ENCODE assay signal across 1 cellular context in genomic region chr16:66434619-66435430, GRCh38.
TF ChIP-seq lines count a peak whose summit lies in the region.

No MANE protein-coding gene starts in this region.

TF ChIP-seq in HepG2, 621 proteins besides CTCF, POLR2A, EP300 and RAD21 (continued from another document and continues in another):
- TF ChIP-seq CREB1 (IDR thresholded peaks at IDR 0.05) (no peak), CREB1 (CRISPR knock-in tag; IDR thresholded peaks at IDR 0.05) (no peak), ZNF280D (CRISPR knock-in tag; IDR thresholded peaks at IDR 0.05) (peak; percentile 67; the same call in 1 of the 2 replicates), ZSCAN20 (CRISPR knock-in tag; IDR thresholded peaks at IDR 0.05; ENCODE audit: borderline replicate concordance) (no peak), ZNF780A (CRISPR knock-in tag; IDR thresholded peaks at IDR 0.05) (0 out of 2 replicates have a peak, but pooled peaks have one; percentile 71), ZNF572 (CRISPR knock-in tag; IDR thresholded peaks at IDR 0.05) (no peak), RAD51 (IDR thresholded peaks at IDR 0.05; ENCODE audit: borderline replicate concordance) (no peak), ATF2 (CRISPR knock-in tag; IDR thresholded peaks at IDR 0.05) (peak; percentile 57), PATZ1 (CRISPR knock-in tag; IDR thresholded peaks at IDR 0.05) (peak; percentile 96), MIXL1 (CRISPR knock-in tag; IDR thresholded peaks at IDR 0.05) (no peak), DR1 (CRISPR knock-in tag; IDR thresholded peaks at IDR 0.05) (no peak), RELA (CRISPR knock-in tag; IDR thresholded peaks at IDR 0.05) (no peak), SNRNP70 (IDR thresholded peaks at IDR 0.05; ENCODE audit: low read depth, low read length) (no peak), THAP7 (CRISPR knock-in tag; IDR thresholded peaks at IDR 0.05) (no peak), KDM2A (CRISPR knock-in tag; IDR thresholded peaks at IDR 0.05; ENCODE audit: borderline replicate concordance, low read depth) (no peak), ELF1 (CRISPR knock-in tag; IDR thresholded peaks at IDR 0.05) (0 out of 2 replicates have a peak, but pooled peaks have one; percentile 10), ZNF343 (CRISPR knock-in tag; IDR thresholded peaks at IDR 0.05) (no peak), ZNF160 (CRISPR knock-in tag; IDR thresholded peaks at IDR 0.05) (no peak), ELF3 (CRISPR knock-in tag; IDR thresholded peaks at IDR 0.05) (peak; percentile 75), ZNF232 (CRISPR knock-in tag; IDR thresholded peaks at IDR 0.05; ENCODE audit: borderline replicate concordance) (no peak), ZNF225 (CRISPR knock-in tag; IDR thresholded peaks at IDR 0.05) (0 out of 2 replicates have a peak, but pooled peaks have one; percentile 20), BCL6 (CRISPR knock-in tag; IDR thresholded peaks at IDR 0.05) (peak; percentile 68), ZNF18 (CRISPR knock-in tag; IDR thresholded peaks at IDR 0.05; ENCODE audit: insufficient replicate concordance) (peak; percentile 42), ETV6 (CRISPR knock-in tag; conservative IDR thresholded peaks at IDR 0.05) (no peak), FOXJ3 (CRISPR knock-in tag; IDR thresholded peaks at IDR 0.05; ENCODE audit: borderline replicate concordance) (no peak), ZC3H4 (CRISPR knock-in tag; IDR thresholded peaks at IDR 0.05; ENCODE audit: borderline replicate concordance) (no peak; the same call in 1 of the 2 replicates), HMGXB3 (CRISPR knock-in tag; IDR thresholded peaks at IDR 0.05; ENCODE audit: borderline replicate concordance) (no peak; the same call in 1 of the 2 replicates), ZNF563 (CRISPR knock-in tag; IDR thresholded peaks at IDR 0.05) (no peak), ZBTB1 (CRISPR knock-in tag; IDR thresholded peaks at IDR 0.05; ENCODE audit: borderline replicate concordance) (no peak), ZMYM3 (CRISPR knock-in tag; IDR thresholded peaks at IDR 0.05) (peak; percentile 76)
- TF ChIP-seq, protein P1, sequence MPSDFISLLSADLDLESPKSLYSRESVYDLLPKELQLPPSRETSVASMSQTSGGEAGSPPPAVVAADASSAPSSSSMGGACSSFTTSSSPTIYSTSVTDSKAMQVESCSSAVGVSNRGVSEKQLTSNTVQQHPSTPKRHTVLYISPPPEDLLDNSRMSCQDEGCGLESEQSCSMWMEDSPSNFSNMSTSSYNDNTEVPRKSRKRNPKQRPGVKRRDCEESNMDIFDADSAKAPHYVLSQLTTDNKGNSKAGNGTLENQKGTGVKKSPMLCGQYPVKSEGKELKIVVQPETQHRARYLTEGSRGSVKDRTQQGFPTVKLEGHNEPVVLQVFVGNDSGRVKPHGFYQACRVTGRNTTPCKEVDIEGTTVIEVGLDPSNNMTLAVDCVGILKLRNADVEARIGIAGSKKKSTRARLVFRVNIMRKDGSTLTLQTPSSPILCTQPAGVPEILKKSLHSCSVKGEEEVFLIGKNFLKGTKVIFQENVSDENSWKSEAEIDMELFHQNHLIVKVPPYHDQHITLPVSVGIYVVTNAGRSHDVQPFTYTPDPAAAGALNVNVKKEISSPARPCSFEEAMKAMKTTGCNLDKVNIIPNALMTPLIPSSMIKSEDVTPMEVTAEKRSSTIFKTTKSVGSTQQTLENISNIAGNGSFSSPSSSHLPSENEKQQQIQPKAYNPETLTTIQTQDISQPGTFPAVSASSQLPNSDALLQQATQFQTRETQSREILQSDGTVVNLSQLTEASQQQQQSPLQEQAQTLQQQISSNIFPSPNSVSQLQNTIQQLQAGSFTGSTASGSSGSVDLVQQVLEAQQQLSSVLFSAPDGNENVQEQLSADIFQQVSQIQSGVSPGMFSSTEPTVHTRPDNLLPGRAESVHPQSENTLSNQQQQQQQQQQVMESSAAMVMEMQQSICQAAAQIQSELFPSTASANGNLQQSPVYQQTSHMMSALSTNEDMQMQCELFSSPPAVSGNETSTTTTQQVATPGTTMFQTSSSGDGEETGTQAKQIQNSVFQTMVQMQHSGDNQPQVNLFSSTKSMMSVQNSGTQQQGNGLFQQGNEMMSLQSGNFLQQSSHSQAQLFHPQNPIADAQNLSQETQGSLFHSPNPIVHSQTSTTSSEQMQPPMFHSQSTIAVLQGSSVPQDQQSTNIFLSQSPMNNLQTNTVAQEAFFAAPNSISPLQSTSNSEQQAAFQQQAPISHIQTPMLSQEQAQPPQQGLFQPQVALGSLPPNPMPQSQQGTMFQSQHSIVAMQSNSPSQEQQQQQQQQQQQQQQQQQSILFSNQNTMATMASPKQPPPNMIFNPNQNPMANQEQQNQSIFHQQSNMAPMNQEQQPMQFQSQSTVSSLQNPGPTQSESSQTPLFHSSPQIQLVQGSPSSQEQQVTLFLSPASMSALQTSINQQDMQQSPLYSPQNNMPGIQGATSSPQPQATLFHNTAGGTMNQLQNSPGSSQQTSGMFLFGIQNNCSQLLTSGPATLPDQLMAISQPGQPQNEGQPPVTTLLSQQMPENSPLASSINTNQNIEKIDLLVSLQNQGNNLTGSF (CRISPR knock-in tag; IDR thresholded peaks at IDR 0.05): peak; percentile 66; the same call in 1 of the 2 replicates
- TF ChIP-seq, protein P2, sequence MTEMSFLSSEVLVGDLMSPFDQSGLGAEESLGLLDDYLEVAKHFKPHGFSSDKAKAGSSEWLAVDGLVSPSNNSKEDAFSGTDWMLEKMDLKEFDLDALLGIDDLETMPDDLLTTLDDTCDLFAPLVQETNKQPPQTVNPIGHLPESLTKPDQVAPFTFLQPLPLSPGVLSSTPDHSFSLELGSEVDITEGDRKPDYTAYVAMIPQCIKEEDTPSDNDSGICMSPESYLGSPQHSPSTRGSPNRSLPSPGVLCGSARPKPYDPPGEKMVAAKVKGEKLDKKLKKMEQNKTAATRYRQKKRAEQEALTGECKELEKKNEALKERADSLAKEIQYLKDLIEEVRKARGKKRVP (CRISPR knock-in tag; IDR thresholded peaks at IDR 0.05): peak in 1 of 2 experiments; percentile 96; a peak in 2 of 4 replicates
- TF ChIP-seq, protein P3, sequence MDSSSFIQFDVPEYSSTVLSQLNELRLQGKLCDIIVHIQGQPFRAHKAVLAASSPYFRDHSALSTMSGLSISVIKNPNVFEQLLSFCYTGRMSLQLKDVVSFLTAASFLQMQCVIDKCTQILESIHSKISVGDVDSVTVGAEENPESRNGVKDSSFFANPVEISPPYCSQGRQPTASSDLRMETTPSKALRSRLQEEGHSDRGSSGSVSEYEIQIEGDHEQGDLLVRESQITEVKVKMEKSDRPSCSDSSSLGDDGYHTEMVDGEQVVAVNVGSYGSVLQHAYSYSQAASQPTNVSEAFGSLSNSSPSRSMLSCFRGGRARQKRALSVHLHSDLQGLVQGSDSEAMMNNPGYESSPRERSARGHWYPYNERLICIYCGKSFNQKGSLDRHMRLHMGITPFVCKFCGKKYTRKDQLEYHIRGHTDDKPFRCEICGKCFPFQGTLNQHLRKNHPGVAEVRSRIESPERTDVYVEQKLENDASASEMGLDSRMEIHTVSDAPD (CRISPR knock-in tag; IDR thresholded peaks at IDR 0.05): peak; percentile 92
- TF ChIP-seq, protein P4, sequence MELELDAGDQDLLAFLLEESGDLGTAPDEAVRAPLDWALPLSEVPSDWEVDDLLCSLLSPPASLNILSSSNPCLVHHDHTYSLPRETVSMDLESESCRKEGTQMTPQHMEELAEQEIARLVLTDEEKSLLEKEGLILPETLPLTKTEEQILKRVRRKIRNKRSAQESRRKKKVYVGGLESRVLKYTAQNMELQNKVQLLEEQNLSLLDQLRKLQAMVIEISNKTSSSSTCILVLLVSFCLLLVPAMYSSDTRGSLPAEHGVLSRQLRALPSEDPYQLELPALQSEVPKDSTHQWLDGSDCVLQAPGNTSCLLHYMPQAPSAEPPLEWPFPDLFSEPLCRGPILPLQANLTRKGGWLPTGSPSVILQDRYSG (CRISPR knock-in tag; IDR thresholded peaks at IDR 0.05): no peak
